Comparison of ENCODE assay signal across 9 cellular contexts in the genomic region with DNA sequence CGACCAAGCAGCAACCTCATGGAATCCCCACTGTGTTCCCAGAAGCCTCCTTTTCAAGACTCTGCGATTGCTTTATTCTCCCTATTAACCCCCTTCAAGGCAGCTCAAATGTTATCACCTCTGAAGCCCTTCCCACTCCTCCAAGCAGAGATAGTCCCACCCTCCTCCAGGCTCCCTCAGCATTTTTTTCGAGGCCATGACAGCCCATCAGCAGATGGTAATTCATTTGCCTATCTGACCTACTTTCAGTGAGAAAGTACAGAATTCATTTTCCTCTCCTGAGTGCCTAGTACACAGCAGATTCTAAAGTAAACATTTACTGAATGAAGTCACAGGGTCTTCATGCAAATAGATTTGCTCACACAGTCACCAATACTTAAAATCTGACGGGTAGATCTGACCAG. TPM values are rescaled to one million over a fixed set of nuclear protein-coding genes. Genes with fewer than 3 reads are reported as not detected.
DNase-seq lines count a peak whose midpoint lies in the region; ATAC-seq and TF ChIP-seq lines count a peak whose summit lies in the region.
"Had no signal": no experiment of that assay in that cellular context is flagged by ENCODE, and none has a peak within 500 bp of the region (broad histone marks: within the 10 kb centered on the region; RNA-seq: fewer than 3 reads in every experiment).

No MANE protein-coding gene starts in this region.

- intact Hi-C loops in dorsolateral prefrontal cortex (cut with DNase I) (no loop called here), natural killer cell (cut with micrococcal nuclease) (no loop called here), OCI-LY7 (cut with micrococcal nuclease; ENCODE audit: unreplicated experiment) (no loop called here), MCF 10A (cut with micrococcal nuclease) (no loop called here)

- peaks cover 19% of the 10 kb centered on the region for H3K4me1 ChIP-seq in MM.1S (ENCODE audit: low read length)
- peaks cover 3% of the 10 kb centered on the region for H3K4me1 ChIP-seq in OCI-LY7 (ENCODE audit: insufficient read depth, low read length, poor library complexity, severe bottlenecking)
- H3K4me1 ChIP-seq: SJSA1 had no signal

- H3K27ac ChIP-seq in MM.1S (ENCODE audit: low read length) (peak overlapping the region; percentile 54; the same call in 1 of the 2 replicates), dorsolateral prefrontal cortex (peak overlapping the region in 51 of 59 donors; percentile 2 to 85 (median 64)), OCI-LY7 (ENCODE audit: low read depth, low read length, poor library complexity, severe bottlenecking) (no peak overlapping the region)
- H3K27ac ChIP-seq: SJSA1 had no signal

- peaks cover 16% of the 10 kb centered on the region; the same call in 1 of the 2 replicates for H3F3A ChIP-seq in MM.1S (ENCODE audit: insufficient read depth, low read length)

- H3K4me3 ChIP-seq in MM.1S (ENCODE audit: low read length) (no peak overlapping the region), dorsolateral prefrontal cortex (peak overlapping the region in 5 of 59 donors; percentile 5 to 22 (median 17)), OCI-LY7 (ENCODE audit: low read depth, low read length, poor library complexity, severe bottlenecking) (no peak overlapping the region)
- H3K4me3 ChIP-seq: SJSA1 had no signal

- TF ChIP-seq CTCF in GM10266 (IDR thresholded peaks at IDR 0.05; ENCODE audit: control insufficient read depth, insufficient read depth, low read depth, missing control alignments) (no peak), MM.1S (IDR thresholded peaks at IDR 0.05; ENCODE audit: low read length) (no peak), dorsolateral prefrontal cortex (IDR thresholded peaks at IDR 0.05 in 54 of 56, conservative IDR thresholded peaks at IDR 0.05 in 2 of 56; ENCODE audit: low read depth in 1 of 56, partially characterized antibody in 56 of 56) (no peak), natural killer cell (IDR thresholded peaks at IDR 0.05) (no peak), OCI-LY7 (conservative IDR thresholded peaks at IDR 0.05; ENCODE audit: low read length) (no peak), MCF 10A (IDR thresholded peaks at IDR 0.05; ENCODE audit: unreplicated experiment) (no peak)

- peak overlapping the region; percentile 79 for H3K4me3 Mint-ChIP-seq in natural killer cell
- no peak overlapping the region for H3K4me3 Mint-ChIP-seq in T-helper 2 cell treated with Interferon-gamma antibody and Interleukin-4, amounts not matched to agents 5 μg/mL and 100 μg/mL, for 36 hours
- H3K4me3 Mint-ChIP-seq in MCF 10A (ENCODE audit: unreplicated experiment): no peak overlapping the region

- BruUV-seq in OCI-LY7 (replicated peaks; lab: Mats Ljungman, UMichigan): no TSS peak
- BruUV-seq in MCF 10A (replicated peaks; lab: Mats Ljungman, UMichigan): no TSS peak

- H3K79me2 ChIP-seq in MM.1S (ENCODE audit: low read length) (0 out of 2 replicates have a peak, but pooled peaks cover 8% of the 10 kb centered on the region), OCI-LY7 (ENCODE audit: insufficient read depth, low read depth, low read length) (no peaks in the 10 kb centered on the region)

- H3K9me2 ChIP-seq in MM.1S (replicated peaks; ENCODE audit: insufficient read depth, low read length) (no peaks in the 10 kb centered on the region), OCI-LY7 (ENCODE audit: insufficient read depth, low read length) (no peaks in the 10 kb centered on the region)

- H3K9me3 ChIP-seq in MM.1S (replicated peaks; ENCODE audit: insufficient read depth, low read length) (no peaks in the 10 kb centered on the region), OCI-LY7 (ENCODE audit: low read length) (no peaks in the 10 kb centered on the region)
- H3K9me3 ChIP-seq: SJSA1 had no signal

- DNase-seq in GM10266 (ENCODE audit: extremely low spot score): peak; percentile 14
- peak; percentile 19 for DNase-seq in MM.1S
- peak in 1 of 10 donors; percentile 31 for DNase-seq in dorsolateral prefrontal cortex
- DNase-seq in natural killer cell: no peak
- DNase-seq in ureter (ENCODE audit: low spot score): no peak
- no peak for DNase-seq in OCI-LY7 (ENCODE audit: low spot score)
- DNase-seq in T-helper 2 cell treated with Interferon-gamma antibody and Interleukin-4, amounts not matched to agents 5 μg/mL and 100 μg/mL, for 36 hours (ENCODE audit: low spot score): no peak
- no peak for DNase-seq in MCF 10A (ENCODE audit: unreplicated experiment)

- peak overlapping the region; percentile 39 to 78 for H3K27ac Mint-ChIP-seq in natural killer cell
- no peak overlapping the region for H3K27ac Mint-ChIP-seq in T-helper 2 cell treated with Interferon-gamma antibody and Interleukin-4, amounts not matched to agents 5 μg/mL and 100 μg/mL, for 36 hours
- H3K27ac Mint-ChIP-seq in MCF 10A (ENCODE audit: low read depth, unreplicated experiment): no peak overlapping the region

- H2AFZ ChIP-seq in MM.1S (ENCODE audit: low read length): no peak overlapping the region
- no peak overlapping the region for H2AFZ ChIP-seq in OCI-LY7 (ENCODE audit: low read length)

- H3K27me3 ChIP-seq in MM.1S (replicated peaks; ENCODE audit: insufficient read depth, low read length): no peaks in the 10 kb centered on the region
- no peaks in the 10 kb centered on the region for H3K27me3 ChIP-seq in dorsolateral prefrontal cortex
- H3K27me3 ChIP-seq: SJSA1 had no signal

- ATAC-seq in natural killer cell: peak; percentile 28 to 36 (median 30)

- H3K36me3 Mint-ChIP-seq in natural killer cell (no peaks in the 10 kb centered on the region), MCF 10A (ENCODE audit: insufficient read depth, unreplicated experiment) (peaks cover 36% of the 10 kb centered on the region)
- H3K36me3 Mint-ChIP-seq in T-helper 2 cell treated with Interferon-gamma antibody and Interleukin-4, amounts not matched to agents 5 μg/mL and 100 μg/mL, for 36 hours (ENCODE audit: low read depth): peaks cover 21% of the 10 kb centered on the region

- POLR2A ChIA-PET in OCI-LY7 (lab: Charles Lee) (interaction anchor here (0.7 to 1.1 kb wide), 2 partner anchors 20 to 45 kb away, joined by 3 read pairs; no protein-coding TSS in a partner anchor), MCF 10A (lab: Yijun Ruan, JAX) (interaction anchor here (0.7 kb wide), 1 partner anchor 642 kb away, joined by 4 read pairs; no protein-coding TSS in a partner anchor)

- H3K9ac ChIP-seq in MM.1S (ENCODE audit: low read length): no peak overlapping the region; the same call in 1 of the 2 replicates

- H3K27me3 Mint-ChIP-seq in natural killer cell (ENCODE audit: low read depth in 2 of 2) (no peaks in the 10 kb centered on the region), MCF 10A (ENCODE audit: insufficient read depth, unreplicated experiment) (no peaks in the 10 kb centered on the region)
- H3K27me3 Mint-ChIP-seq in T-helper 2 cell treated with Interferon-gamma antibody and Interleukin-4, amounts not matched to agents 5 μg/mL and 100 μg/mL, for 36 hours (ENCODE audit: low read depth): no peaks in the 10 kb centered on the region

- H3K9me3 Mint-ChIP-seq in natural killer cell (no peaks in the 10 kb centered on the region), MCF 10A (ENCODE audit: unreplicated experiment) (peaks cover 2% of the 10 kb centered on the region)
- H3K9me3 Mint-ChIP-seq in T-helper 2 cell treated with Interferon-gamma antibody and Interleukin-4, amounts not matched to agents 5 μg/mL and 100 μg/mL, for 36 hours: peaks cover 1% of the 10 kb centered on the region

- CTCF ChIA-PET in OCI-LY7 (lab: Charles Lee; ENCODE audit: unreplicated experiment) (no interaction called here), MCF 10A (lab: Yijun Ruan, JAX) (interaction anchor here (0.6 to 0.9 kb wide), 2 partner anchors 10 to 22 kb away, joined by 3 to 4 read pairs; no protein-coding TSS in a partner anchor)

- peaks cover 76 to 80% of the 10 kb centered on the region in 2 donors for H3K4me1 Mint-ChIP-seq in natural killer cell
- H3K4me1 Mint-ChIP-seq in T-helper 2 cell treated with Interferon-gamma antibody and Interleukin-4, amounts not matched to agents 5 μg/mL and 100 μg/mL, for 36 hours (ENCODE audit: low read depth): peaks cover 18% of the 10 kb centered on the region
- H3K4me1 Mint-ChIP-seq in MCF 10A (ENCODE audit: insufficient read depth, unreplicated experiment): peaks cover 12% of the 10 kb centered on the region

- H4K20me1 ChIP-seq in MM.1S (ENCODE audit: insufficient read depth, low read length) (no peaks in the 10 kb centered on the region), OCI-LY7 (ENCODE audit: insufficient read depth, low read length) (no peaks in the 10 kb centered on the region)

- H3K36me3 ChIP-seq in MM.1S (replicated peaks; ENCODE audit: insufficient read depth, low read length): no peaks in the 10 kb centered on the region
- peaks cover 5% of the 10 kb centered on the region; the same call in 1 of the 2 replicates for H3K36me3 ChIP-seq in OCI-LY7 (ENCODE audit: insufficient read depth, low read length)

- H3K4me2 ChIP-seq in MM.1S (ENCODE audit: low read depth, low read length) (peak overlapping the region; percentile 67), OCI-LY7 (ENCODE audit: low read length) (no peak overlapping the region)

RNA-seq across cellular contexts. Expression of gene HERPUD2, which starts 47.8 kb away (rescaled TPM):
- total RNA-seq in dorsolateral prefrontal cortex: 10 to 100 TPM; 24.1 to 66.9 (median 36.4) TPM
- total RNA-seq in natural killer cell: 100 to 1,000 TPM; 103 to 112 (median 111) TPM
- 36.8 TPM for total RNA-seq in ureter
- total RNA-seq in OCI-LY7 (2014; rRNA removed; shearing (Covaris generic)): 11.9 and 18.8 TPM in 2 replicates
- total RNA-seq in OCI-LY7 (2022): 20.6 and 26.4 TPM in 2 replicates
- 28.1 and 29.0 TPM in 2 replicates for total RNA-seq in MCF 10A (2022)

Comparison
In these comparisons a context has a peak if more than half of its experiments do, and no peak if none do; other contexts are left out.
1. DNase-seq: peak in GM10266 (single experiment) and MM.1S (single experiment); none in natural killer cell (single experiment), ureter (single experiment), OCI-LY7 (single experiment), T-helper 2 cell treated with Interferon-gamma antibody and Interleukin-4, amounts not matched to agents 5 μg/mL and 100 μg/mL, for 36 hours (single experiment) and MCF 10A (single experiment).
2. H3K27ac Mint-ChIP-seq: peak in natural killer cell (2 of 2); none in T-helper 2 cell treated with Interferon-gamma antibody and Interleukin-4, amounts not matched to agents 5 μg/mL and 100 μg/mL, for 36 hours (single experiment) and MCF 10A (single experiment).